12 cellular contexts compared by ENCODE assay signal in genomic region chr11:22787055-22787454, GRCh38. TPM values are rescaled to one million over a fixed set of nuclear protein-coding genes. Genes with fewer than 3 reads are reported as not detected.
DNase-seq lines count a peak whose midpoint lies in the region; ATAC-seq, FAIRE-seq and TF ChIP-seq lines count a peak whose summit lies in the region.
"Had no signal": no experiment of that assay in that cellular context is flagged by ENCODE, and none has a peak within 500 bp of the region (broad histone marks: within the 10 kb centered on the region; RNA-seq: fewer than 3 reads in every experiment).

No MANE protein-coding gene starts in this region.

- H3K9me2 ChIP-seq in Loucy (replicated peaks; ENCODE audit: low read depth, low read length), result no peaks in the 10 kb centered on the region

- no peaks in the 10 kb centered on the region for H3F3A ChIP-seq in Loucy (ENCODE audit: low read depth)

- H3K36me3 ChIP-seq in Loucy (ENCODE audit: insufficient read depth, low read length) (no peaks in the 10 kb centered on the region), GM12878 (ENCODE audit: control insufficient read depth in 2 of 2, insufficient read depth in 2 of 2, low read length in 1 of 2) (no peaks in the 10 kb centered on the region)
- H3K36me3 ChIP-seq: BE2C had no signal

- no peaks in the 10 kb centered on the region for H3K9me3 ChIP-seq in Loucy (ENCODE audit: insufficient read depth, low read depth, low read length)
- H3K9me3 ChIP-seq in GM12878 (replicated peaks; ENCODE audit: control insufficient read depth, insufficient read depth, low read length), result 0 out of 3 replicates have a peak, but pooled peaks cover 1% of the 10 kb centered on the region
- H3K9me3 ChIP-seq: A549, BE2C had no signal

- H4K20me1 ChIP-seq in Loucy (ENCODE audit: insufficient read depth, low read length, poor library complexity, severe bottlenecking) (no peaks in the 10 kb centered on the region), GM12878 (ENCODE audit: control insufficient read depth, insufficient read depth) (no peaks in the 10 kb centered on the region)

- H3K4me3 ChIP-seq in Loucy (ENCODE audit: low read length, poor library complexity, severe bottlenecking) (no peak overlapping the region), GM12878 (no peak overlapping the region; the same call in 1 of the 2 replicates)
- H3K4me3 ChIP-seq: A549, GM23338 had no signal

- H3K9ac ChIP-seq in Loucy (ENCODE audit: low read depth, low read length, poor library complexity, severe bottlenecking), result no peak overlapping the region
- peak overlapping the region; percentile 27; the same call in 1 of the 2 replicates for H3K9ac ChIP-seq in GM12878 (ENCODE audit: control insufficient read depth, insufficient read depth, low read length)

- H3K4me2 ChIP-seq in Loucy (ENCODE audit: low read depth, low read length, poor library complexity, severe bottlenecking), result no peak overlapping the region
- H3K4me2 ChIP-seq in GM12878 (ENCODE audit: control insufficient read depth, insufficient read depth), result peak overlapping the region; percentile 44
- H3K4me2 ChIP-seq: A549, GM23338 had no signal

- TF ChIP-seq POLR2A in GM12878 (IDR thresholded peaks at IDR 0.05; ENCODE audit: low read depth, low read length) (no peak), H54 (IDR thresholded peaks at IDR 0.05; ENCODE audit: low read depth, low read length) (no peak)

- TF ChIP-seq CTCF in Loucy (conservative IDR thresholded peaks at IDR 0.05; ENCODE audit: low read length) (no peak), GM12878 (IDR thresholded peaks at IDR 0.05 in 2 of 3, conservative IDR thresholded peaks at IDR 0.05 in 1 of 3; ENCODE audit: control insufficient read depth in 2 of 3, extremely low read depth in 1 of 3, insufficient read depth in 1 of 3, low read depth in 3 of 3, low read length in 3 of 3) (no peak)

- POLR2A ChIA-PET in GM12878 (lab: Charles Lee), result interaction anchor here (1.2 to 4.3 kb wide), 4 partner anchors 11 to 116 kb away, joined by 3 to 17 read pairs (median 8); partner anchors contain the start of gene SVIP

- H3K4me1 ChIP-seq in Loucy (ENCODE audit: insufficient read depth, low read length, poor library complexity, severe bottlenecking) (no peaks in the 10 kb centered on the region), GM12878 (ENCODE audit: control insufficient read depth, insufficient read depth, low read length) (peaks cover 13% of the 10 kb centered on the region)
- H3K4me1 ChIP-seq: BE2C had no signal

- H3K79me2 ChIP-seq in Loucy (ENCODE audit: insufficient read depth, low read length), result no peaks in the 10 kb centered on the region
- no peaks in the 10 kb centered on the region for H3K79me2 ChIP-seq in GM12878 (ENCODE audit: control insufficient read depth, insufficient read depth, low read length)

- ATAC-seq in GM12878, result no peak
- ATAC-seq in left lobe of liver, result peak; percentile 72
- ATAC-seq in GM21576 (IDR thresholded peaks at IDR 0.05; ENCODE audit: unreplicated experiment), result no peak
- no peak for ATAC-seq in GM21526 (IDR thresholded peaks at IDR 0.05; ENCODE audit: low FRiP score, unreplicated experiment)

- TF ChIP-seq RAD21 in GM12878 (IDR thresholded peaks at IDR 0.05; ENCODE audit: insufficient read depth, low read depth, low read length), result no peak

- WGBS in GM12878 (ENCODE audit: insufficient coverage, insufficient replicate concordance, low lambda C conversion rate, missing lambda C conversion rate), result 66% methylated on average over 2 of the region's 2 CpGs

- RAD21 ChIA-PET in GM12878 (lab: Charles Lee; ENCODE audit: unreplicated experiment), result interaction anchor here (0.7 to 5.5 kb wide), 31 partner anchors 9 to 616 kb away, joined by 3 to 103 read pairs (median 7); partner anchors contain the start of genes FANCF and SVIP

- intact Hi-C loops in GM12878 (cut with micrococcal nuclease; ENCODE audit: unreplicated experiment), result loop anchor here (1.0 to 10.0 kb wide), 5 partner anchors 56 to 592 kb away; partner anchors contain the start of gene ANO5

- DNase-seq in GM12878 (ENCODE audit: low read depth, low spot score), result no peak
- no peak for DNase-seq in left lobe of liver (ENCODE audit: low spot score)
- no peak for DNase-seq in NCI-H446 treated with DMSO at 0.1 percent for 48 hours (lab: John Stamatoyannopoulos, UW)
- no peak for DNase-seq in H54 (ENCODE audit: insufficient read length, low spot score)
- DNase-seq: H9 had no signal

- CTCF ChIA-PET in GM12878 (lab: Yijun Ruan, JAX), result interaction anchor here (0.6 to 6.7 kb wide), 49 partner anchors 10 to 592 kb away, joined by 3 to 135 read pairs (median 9); partner anchors contain the start of genes FANCF, GAS2, SLC17A6 and SVIP

- H3K27me3 ChIP-seq in Loucy (ENCODE audit: insufficient read depth, low read length, poor library complexity, severe bottlenecking), result no peaks in the 10 kb centered on the region
- H3K27me3 ChIP-seq in GM12878 (replicated peaks in 1 of 2; ENCODE audit: control insufficient read depth in 2 of 2, insufficient read depth in 2 of 2, low read length in 1 of 2), result no peaks in the 10 kb centered on the region
- H3K27me3 ChIP-seq: BE2C had no signal

- SMC1A ChIA-PET in GM12878 (lab: Charles Lee; ENCODE audit: uncharacterized antibody, unreplicated experiment), result interaction anchor here (0.8 to 14.6 kb wide), 41 partner anchors 10 to 596 kb away, joined by 3 to 251 read pairs (median 5); partner anchors contain the start of genes GAS2 and SVIP

- H2AFZ ChIP-seq in Loucy (ENCODE audit: low read length) (0 out of 2 replicates have a peak overlapping the region, but pooled peaks have one; percentile 8), GM12878 (ENCODE audit: control insufficient read depth, low read depth, low read length) (peak overlapping the region; percentile 7; the same call in 1 of the 2 replicates)
- H2AFZ ChIP-seq: GM23338 had no signal

- BruUV-seq in GM12878 (replicated peaks; lab: Mats Ljungman, UMichigan), result no TSS peak

- peak overlapping the region; percentile 63 for H3K27ac ChIP-seq in GM12878 (ENCODE audit: control insufficient read depth, insufficient read depth)
- H3K27ac ChIP-seq: A549, C4-2B had no signal

- no peak for TF ChIP-seq EP300 in GM12878 (IDR thresholded peaks at IDR 0.05; ENCODE audit: borderline replicate concordance in 1 of 2, control insufficient read depth in 1 of 2, low read depth in 2 of 2, low read length in 2 of 2)

- in situ Hi-C loops in GM12878 (cut with MboI), result loop anchor here (10.0 kb wide), 1 partner anchor 112 kb away; no protein-coding TSS in a partner anchor

- FAIRE-seq in GM12878 (lab: Jason Lieb, UNC) (no peak), H54 (lab: Jason Lieb, UNC) (no peak)

TF ChIP-seq in GM12878, 131 proteins besides CTCF, POLR2A, EP300 and RAD21 (continues in another document):
- no peak for TF ChIP-seq CEBPZ (IDR thresholded peaks at IDR 0.05; ENCODE audit: low read depth, low read length)
- TF ChIP-seq SMAD1 (IDR thresholded peaks at IDR 0.05; ENCODE audit: low read depth, partially characterized antibody), result no peak
- no peak for TF ChIP-seq IRF3 (IDR thresholded peaks at IDR 0.05)
- no peak for TF ChIP-seq MXI1 (IDR thresholded peaks at IDR 0.05; ENCODE audit: low read depth, low read length)

RNA-seq across cellular contexts. Expression of gene SVIP, which starts 42.5 kb away (rescaled TPM):
- total RNA-seq in GM12878 (2013; cell fraction: nucleolus; rRNA removed), result 23.8 and 24.7 TPM in 2 replicates
- total RNA-seq in GM12878 (2014; rRNA removed), result 17.8 and 30.1 TPM in 2 replicates
- total RNA-seq in GM12878 (2014; rRNA removed; fragmentation: Illumina TruSeq; extraction: Trizol), result 33.1 and 34.3 TPM in 2 replicates
- total RNA-seq in GM12878 (2021), result 59.2 and 59.3 TPM in 2 replicates
- 3.5 TPM for polyA plus RNA-seq in GM12878 (2011; ENCODE audit: low read depth)
- polyA plus RNA-seq in GM12878 (2011; rRNA removed), result 51.7 and 88.3 TPM in 2 replicates
- 8.2 and 9.3 TPM in 2 replicates for polyA plus RNA-seq in GM12878 (2011; cell fraction: cytosol; rRNA removed)
- 7.5 and 7.8 TPM in 2 replicates for polyA plus RNA-seq in GM12878 (2011; cell fraction: nucleus; rRNA removed)
- 19.7 and 22.8 TPM in 2 replicates for polyA plus RNA-seq in GM12878 (2012)
- 34.5 and 35.8 TPM in 2 replicates for polyA plus RNA-seq in GM12878 (2014; fragmentation: Illumina TruSeq; extraction: Trizol)
- 10 to 100 TPM; 59.0 to 78.0 TPM for polyA plus RNA-seq in GM12878 (2014; fragmentation: Nextera tagmentation; extraction: Ambion mirVana)
- polyA plus RNA-seq in GM12878 (2014; rRNA removed), result 24.9 and 32.4 TPM in 2 replicates
- polyA plus RNA-seq in GM12878 (2016; fragmentation: Nextera tagmentation; extraction: Ambion mirVana), result 10 to 100 TPM; 73.9 to 77.9 TPM
- polyA minus RNA-seq in GM12878 (2011; rRNA and poly(A)+ RNA removed), result 4.1 and 7.0 TPM in 2 replicates
- 2.9 and 4.1 TPM in 2 replicates for polyA minus RNA-seq in GM12878 (2011; cell fraction: cytosol; rRNA and poly(A)+ RNA removed)
- polyA minus RNA-seq in GM12878 (2011; cell fraction: nucleus; rRNA and poly(A)+ RNA removed), result 6.4 and 14.5 TPM in 2 replicates
- total RNA-seq in left lobe of liver, result 7.5 TPM
